In genomic region chr21:34100789-34101188, GRCh38 we compare ENCODE assay signal across 1 cellular context.
TF ChIP-seq lines count a peak whose summit lies in the region.

No MANE protein-coding gene starts in this region.

TF ChIP-seq in WTC11, 78 proteins besides CTCF, POLR2A, EP300 and RAD21 (continued from another document):
- TF ChIP-seq ARID4B (CRISPR knock-in tag; IDR thresholded peaks at IDR 0.05; ENCODE audit: borderline replicate concordance) (no peak), ZBTB21 (CRISPR knock-in tag; IDR thresholded peaks at IDR 0.05; ENCODE audit: borderline replicate concordance) (no peak), SMAD4 (CRISPR knock-in tag; IDR thresholded peaks at IDR 0.05) (no peak), ZNF263 (CRISPR knock-in tag; IDR thresholded peaks at IDR 0.05; ENCODE audit: low read depth) (no peak), ERG (CRISPR knock-in tag; IDR thresholded peaks at IDR 0.05) (no peak), ELF4 (CRISPR knock-in tag; IDR thresholded peaks at IDR 0.05; ENCODE audit: low read depth) (no peak), USF2 (CRISPR knock-in tag; IDR thresholded peaks at IDR 0.05) (no peak), ZNF425 (CRISPR knock-in tag; conservative IDR thresholded peaks at IDR 0.05) (no peak), IRF1 (CRISPR knock-in tag; IDR thresholded peaks at IDR 0.05) (no peak)
